In the genomic region with DNA sequence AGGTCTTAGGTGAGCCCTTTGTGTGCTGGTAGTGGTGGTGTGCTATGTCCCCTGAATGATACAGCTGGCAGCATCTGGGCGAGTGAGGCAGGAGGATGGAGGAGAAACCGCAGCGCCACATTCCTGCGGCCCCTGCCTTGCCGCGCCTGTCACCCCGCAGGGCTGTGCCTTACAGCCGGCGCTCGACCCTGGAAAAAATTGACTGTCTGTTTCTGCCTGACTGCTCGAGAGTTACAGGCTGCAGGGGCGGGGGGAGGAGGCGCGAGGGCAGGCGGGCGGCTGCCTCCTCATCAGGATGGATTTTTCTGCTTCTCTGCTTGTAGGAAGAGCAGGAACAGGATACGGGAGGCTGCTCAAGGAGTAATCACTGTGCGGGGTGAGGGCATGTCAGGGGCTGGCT, we compare ENCODE assay signal across 10 cellular contexts.
DNase-seq lines count a peak whose midpoint lies in the region; ATAC-seq and TF ChIP-seq lines count a peak whose summit lies in the region.
"Had no signal": no experiment of that assay in that cellular context is flagged by ENCODE, and none has a peak within 500 bp of the region (broad histone marks: within the 10 kb centered on the region; RNA-seq: fewer than 3 reads in every experiment).

No MANE protein-coding gene starts in this region.

- H3K4me3 ChIP-seq in GM23338 (peak overlapping the region; percentile 44; the same call in 1 of the 2 replicates), lower leg skin (ENCODE audit: low read depth, poor library complexity, severe bottlenecking) (no peak overlapping the region)

- CTCF ChIA-PET in activated CD4-positive, alpha-beta memory T cell treated with anti-CD3 and anti-CD28 coated beads, Interleukin-2, amount 10 ng/mL, durations not matched to agents 7 days and 5 days (lab: Charles Lee): no interaction called here

- peak overlapping the region; percentile 72; the same call in 1 of the 2 replicates for H2AFZ ChIP-seq in GM23338

- peak overlapping the region; percentile 71 for H3K4me2 ChIP-seq in GM23338

- ATAC-seq in GM23338: peak; percentile 86
- peak; percentile 28 for ATAC-seq in sciatic nerve
- no peak for ATAC-seq in stimulated activated memory B cell treated with anti-CD40 and anti-IgM and Interleukin-4, amounts not matched to agents 10 μg/mL and 1 μg/mL and 100 μg/mL, for 72 hours
- ATAC-seq: stimulated activated effector memory CD8-positive, alpha-beta T cell treated with anti-CD3 and anti-CD28 coated beads, Interleukin-12 subunit alpha, Interleukin-12 subunit beta, amount 100 ng/mL, for 72 hours had no signal

- H3K36me3 Mint-ChIP-seq in GM23338 (ENCODE audit: low read depth): no peaks in the 10 kb centered on the region
- H3K36me3 Mint-ChIP-seq in activated CD4-positive, alpha-beta memory T cell treated with anti-CD3 and anti-CD28 coated beads, Interleukin-2, amount 10 ng/mL, durations not matched to agents 7 days and 5 days (ENCODE audit: low read depth): no peaks in the 10 kb centered on the region
- no peaks in the 10 kb centered on the region for H3K36me3 Mint-ChIP-seq in stimulated activated memory B cell treated with anti-CD40 and anti-IgM and Interleukin-4, amounts not matched to agents 10 μg/mL and 1 μg/mL and 100 μg/mL, for 72 hours
- H3K36me3 Mint-ChIP-seq: stimulated activated effector memory CD8-positive, alpha-beta T cell treated with anti-CD3 and anti-CD28 coated beads, Interleukin-12 subunit alpha, Interleukin-12 subunit beta, amount 100 ng/mL, for 72 hours had no signal

- no peaks in the 10 kb centered on the region for H3K9me3 Mint-ChIP-seq in GM23338
- H3K9me3 Mint-ChIP-seq in activated CD4-positive, alpha-beta memory T cell treated with anti-CD3 and anti-CD28 coated beads, Interleukin-2, amount 10 ng/mL, durations not matched to agents 7 days and 5 days: no peaks in the 10 kb centered on the region
- H3K9me3 Mint-ChIP-seq in stimulated activated memory B cell treated with anti-CD40 and anti-IgM and Interleukin-4, amounts not matched to agents 10 μg/mL and 1 μg/mL and 100 μg/mL, for 72 hours: peaks cover 4% of the 10 kb centered on the region
- H3K9me3 Mint-ChIP-seq: stimulated activated effector memory CD8-positive, alpha-beta T cell treated with anti-CD3 and anti-CD28 coated beads, Interleukin-12 subunit alpha, Interleukin-12 subunit beta, amount 100 ng/mL, for 72 hours had no signal

- H3F3A ChIP-seq in GM23338 (replicated peaks; ENCODE audit: low read depth): no peaks in the 10 kb centered on the region

- 3 to 7% methylated on average over 17 to 18 of the region's 18 CpGs for WGBS in lower leg skin, 2 donors

- H3K36me3 ChIP-seq in GM23338 (ENCODE audit: insufficient read depth): no peaks in the 10 kb centered on the region

- peaks cover 7% of the 10 kb centered on the region for H3K27me3 Mint-ChIP-seq in GM23338 (ENCODE audit: insufficient read depth, low read depth, poor library complexity)
- H3K27me3 Mint-ChIP-seq in activated CD4-positive, alpha-beta memory T cell treated with anti-CD3 and anti-CD28 coated beads, Interleukin-2, amount 10 ng/mL, durations not matched to agents 7 days and 5 days: peaks cover 16% of the 10 kb centered on the region
- peaks cover 38% of the 10 kb centered on the region for H3K27me3 Mint-ChIP-seq in stimulated activated memory B cell treated with anti-CD40 and anti-IgM and Interleukin-4, amounts not matched to agents 10 μg/mL and 1 μg/mL and 100 μg/mL, for 72 hours

- H3K27ac ChIP-seq in GM23338 (ENCODE audit: low read depth): no peak overlapping the region

- POLR2A ChIA-PET in activated CD4-positive, alpha-beta memory T cell treated with anti-CD3 and anti-CD28 coated beads, Interleukin-2, amount 10 ng/mL, durations not matched to agents 7 days and 5 days (lab: Charles Lee): no interaction called here

- intact Hi-C loops in sciatic nerve (cut with DNase I) (no loop called here), lower leg skin (cut with DNase I; ENCODE audit: low total_unique reads) (no loop called here)

- DNase-seq in GM23338 (ENCODE audit: low spot score) (peak; percentile 72), RPMI7951 (ENCODE audit: low read depth) (peak; percentile 95), glomerular visceral epithelial cell (ENCODE audit: extremely low spot score) (peak; percentile 96), sciatic nerve (ENCODE audit: low spot score) (no peak), NOMO-1 treated with DMSO at 0.1 percent for 48 hours (lab: John Stamatoyannopoulos, UW; ENCODE audit: unreplicated experiment) (no peak), lower leg skin (ENCODE audit: low spot score in 2 of 2) (no peak)
- DNase-seq in activated CD4-positive, alpha-beta memory T cell treated with anti-CD3 and anti-CD28 coated beads, Interleukin-2, amount 10 ng/mL, durations not matched to agents 7 days and 5 days: no peak
- DNase-seq: cerebellar nuclear complex had no signal

- H3K9me2 ChIP-seq in GM23338 (ENCODE audit: insufficient read depth): 0 out of 2 replicates have a peak, but pooled peaks cover 5% of the 10 kb centered on the region

- no peaks in the 10 kb centered on the region for H3K79me2 ChIP-seq in GM23338 (replicated peaks; ENCODE audit: insufficient read depth)

- H3K27ac Mint-ChIP-seq in GM23338: no peak overlapping the region
- no peak overlapping the region for H3K27ac Mint-ChIP-seq in activated CD4-positive, alpha-beta memory T cell treated with anti-CD3 and anti-CD28 coated beads, Interleukin-2, amount 10 ng/mL, durations not matched to agents 7 days and 5 days
- H3K27ac Mint-ChIP-seq in stimulated activated memory B cell treated with anti-CD40 and anti-IgM and Interleukin-4, amounts not matched to agents 10 μg/mL and 1 μg/mL and 100 μg/mL, for 72 hours: no peak overlapping the region
- H3K27ac Mint-ChIP-seq: stimulated activated effector memory CD8-positive, alpha-beta T cell treated with anti-CD3 and anti-CD28 coated beads, Interleukin-12 subunit alpha, Interleukin-12 subunit beta, amount 100 ng/mL, for 72 hours had no signal

- no peak for TF ChIP-seq POLR2A in lower leg skin (IDR thresholded peaks at IDR 0.05)

- TF ChIP-seq CTCF in GM23338 (conservative IDR thresholded peaks at IDR 0.05; ENCODE audit: low read depth in 2 of 2): no peak
- TF ChIP-seq CTCF in lower leg skin (IDR thresholded peaks at IDR 0.05): no peak

- H3K4me1 ChIP-seq in GM23338 (ENCODE audit: insufficient read depth): peaks cover 15% of the 10 kb centered on the region; the same call in 1 of the 2 replicates

- H4K20me1 ChIP-seq in GM23338 (replicated peaks; ENCODE audit: insufficient read depth): no peaks in the 10 kb centered on the region

- H3K27me3 ChIP-seq in GM23338 (ENCODE audit: insufficient read depth): peaks cover 4% of the 10 kb centered on the region; the same call in 1 of the 2 replicates

- H3K4me3 Mint-ChIP-seq in GM23338: peak overlapping the region; percentile 45
- no peak overlapping the region for H3K4me3 Mint-ChIP-seq in activated CD4-positive, alpha-beta memory T cell treated with anti-CD3 and anti-CD28 coated beads, Interleukin-2, amount 10 ng/mL, durations not matched to agents 7 days and 5 days
- no peak overlapping the region for H3K4me3 Mint-ChIP-seq in stimulated activated memory B cell treated with anti-CD40 and anti-IgM and Interleukin-4, amounts not matched to agents 10 μg/mL and 1 μg/mL and 100 μg/mL, for 72 hours
- H3K4me3 Mint-ChIP-seq: stimulated activated effector memory CD8-positive, alpha-beta T cell treated with anti-CD3 and anti-CD28 coated beads, Interleukin-12 subunit alpha, Interleukin-12 subunit beta, amount 100 ng/mL, for 72 hours had no signal

- H3K4me1 Mint-ChIP-seq in GM23338: peaks cover 23% of the 10 kb centered on the region
- H3K4me1 Mint-ChIP-seq in activated CD4-positive, alpha-beta memory T cell treated with anti-CD3 and anti-CD28 coated beads, Interleukin-2, amount 10 ng/mL, durations not matched to agents 7 days and 5 days: no peaks in the 10 kb centered on the region
- no peaks in the 10 kb centered on the region for H3K4me1 Mint-ChIP-seq in stimulated activated memory B cell treated with anti-CD40 and anti-IgM and Interleukin-4, amounts not matched to agents 10 μg/mL and 1 μg/mL and 100 μg/mL, for 72 hours
- H3K4me1 Mint-ChIP-seq: stimulated activated effector memory CD8-positive, alpha-beta T cell treated with anti-CD3 and anti-CD28 coated beads, Interleukin-12 subunit alpha, Interleukin-12 subunit beta, amount 100 ng/mL, for 72 hours had no signal

TF ChIP-seq in GM23338, 12 proteins besides CTCF, POLR2A, EP300 and RAD21 (continues in another document):
- TF ChIP-seq, protein P1, sequence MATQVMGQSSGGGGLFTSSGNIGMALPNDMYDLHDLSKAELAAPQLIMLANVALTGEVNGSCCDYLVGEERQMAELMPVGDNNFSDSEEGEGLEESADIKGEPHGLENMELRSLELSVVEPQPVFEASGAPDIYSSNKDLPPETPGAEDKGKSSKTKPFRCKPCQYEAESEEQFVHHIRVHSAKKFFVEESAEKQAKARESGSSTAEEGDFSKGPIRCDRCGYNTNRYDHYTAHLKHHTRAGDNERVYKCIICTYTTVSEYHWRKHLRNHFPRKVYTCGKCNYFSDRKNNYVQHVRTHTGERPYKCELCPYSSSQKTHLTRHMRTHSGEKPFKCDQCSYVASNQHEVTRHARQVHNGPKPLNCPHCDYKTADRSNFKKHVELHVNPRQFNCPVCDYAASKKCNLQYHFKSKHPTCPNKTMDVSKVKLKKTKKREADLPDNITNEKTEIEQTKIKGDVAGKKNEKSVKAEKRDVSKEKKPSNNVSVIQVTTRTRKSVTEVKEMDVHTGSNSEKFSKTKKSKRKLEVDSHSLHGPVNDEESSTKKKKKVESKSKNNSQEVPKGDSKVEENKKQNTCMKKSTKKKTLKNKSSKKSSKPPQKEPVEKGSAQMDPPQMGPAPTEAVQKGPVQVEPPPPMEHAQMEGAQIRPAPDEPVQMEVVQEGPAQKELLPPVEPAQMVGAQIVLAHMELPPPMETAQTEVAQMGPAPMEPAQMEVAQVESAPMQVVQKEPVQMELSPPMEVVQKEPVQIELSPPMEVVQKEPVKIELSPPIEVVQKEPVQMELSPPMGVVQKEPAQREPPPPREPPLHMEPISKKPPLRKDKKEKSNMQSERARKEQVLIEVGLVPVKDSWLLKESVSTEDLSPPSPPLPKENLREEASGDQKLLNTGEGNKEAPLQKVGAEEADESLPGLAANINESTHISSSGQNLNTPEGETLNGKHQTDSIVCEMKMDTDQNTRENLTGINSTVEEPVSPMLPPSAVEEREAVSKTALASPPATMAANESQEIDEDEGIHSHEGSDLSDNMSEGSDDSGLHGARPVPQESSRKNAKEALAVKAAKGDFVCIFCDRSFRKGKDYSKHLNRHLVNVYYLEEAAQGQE (IDR thresholded peaks at IDR 0.05; ENCODE audit: unreplicated experiment): no peak
- TF ChIP-seq, protein P2, sequence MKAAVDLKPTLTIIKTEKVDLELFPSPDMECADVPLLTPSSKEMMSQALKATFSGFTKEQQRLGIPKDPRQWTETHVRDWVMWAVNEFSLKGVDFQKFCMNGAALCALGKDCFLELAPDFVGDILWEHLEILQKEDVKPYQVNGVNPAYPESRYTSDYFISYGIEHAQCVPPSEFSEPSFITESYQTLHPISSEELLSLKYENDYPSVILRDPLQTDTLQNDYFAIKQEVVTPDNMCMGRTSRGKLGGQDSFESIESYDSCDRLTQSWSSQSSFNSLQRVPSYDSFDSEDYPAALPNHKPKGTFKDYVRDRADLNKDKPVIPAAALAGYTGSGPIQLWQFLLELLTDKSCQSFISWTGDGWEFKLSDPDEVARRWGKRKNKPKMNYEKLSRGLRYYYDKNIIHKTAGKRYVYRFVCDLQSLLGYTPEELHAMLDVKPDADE (IDR thresholded peaks at IDR 0.05): no peak
- TF ChIP-seq JUNB (IDR thresholded peaks at IDR 0.05; ENCODE audit: unreplicated experiment): no peak

Comparison
In these comparisons a context has a peak if more than half of its experiments do, and no peak if none do; other contexts are left out.
1. DNase-seq: peak in GM23338 (single experiment), RPMI7951 (single experiment) and glomerular visceral epithelial cell (single experiment); none in sciatic nerve (single experiment), activated CD4-positive, alpha-beta memory T cell treated with anti-CD3 and anti-CD28 coated beads, Interleukin-2, amount 10 ng/mL, durations not matched to agents 7 days and 5 days (single experiment), NOMO-1 treated with DMSO at 0.1 percent for 48 hours (single experiment) and lower leg skin (0 of 2).